21 cellular contexts compared by ENCODE assay signal in the genomic region with DNA sequence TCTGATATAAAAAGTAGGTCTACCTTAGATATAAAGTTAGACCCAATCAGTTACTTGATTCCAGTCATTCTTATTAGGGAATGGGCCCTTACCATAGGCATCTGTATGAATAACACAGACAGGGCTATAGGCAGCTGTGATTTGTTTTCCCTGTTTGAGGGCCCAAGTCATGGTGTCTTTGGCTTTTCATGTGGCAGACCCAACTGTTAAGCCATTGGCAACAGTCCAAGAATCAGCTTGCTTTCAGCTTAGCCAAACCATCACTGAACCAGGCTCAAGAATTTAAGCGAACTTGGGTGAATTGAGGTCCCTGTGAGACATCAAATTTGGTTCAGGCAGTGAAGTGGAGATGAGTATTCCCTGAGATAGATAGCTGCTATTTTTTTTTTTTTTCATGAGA.
"Had no signal": no experiment of that assay in that cellular context is flagged by ENCODE, and none has a peak within 500 bp of the region (broad histone marks: within the 10 kb centered on the region; RNA-seq: fewer than 3 reads in every experiment).

No MANE protein-coding gene starts in this region.

- DNase-seq: activated CD4-positive, alpha-beta T cell treated with anti-CD3 and anti-CD28 coated beads for 48 hours; activated CD4-positive, alpha-beta T cell treated with anti-CD3 and anti-CD28 coated beads, Interleukin-2, amount 50 U/mL, for 4 hours; activated CD4-positive, CD25-positive, alpha-beta regulatory T cell treated with anti-CD3 and anti-CD28 coated beads, Interleukin-2, amount 50 U/mL, for 72 hours; activated CD8-positive, alpha-beta memory T cell treated with anti-CD3 and anti-CD28 coated beads, Interleukin-2, amount 50 U/mL, for 48 hours; activated CD8-positive, alpha-beta T cell treated with anti-CD3 and anti-CD28 coated beads, Interleukin-2, amount 10 ng/mL, durations not matched to agents 7 days and 5 days; activated naive CD4-positive, alpha-beta T cell treated with anti-CD3 and anti-CD28 coated beads, Interleukin-2, amount 50 U/mL, for 16 hours; activated naive CD8-positive, alpha-beta T cell treated with anti-CD3 and anti-CD28 coated beads, Interleukin-2, amount 10 ng/mL, durations not matched to agents 7 days and 5 days; activated T-cell treated with anti-CD3 and anti-CD28 coated beads, Interleukin-2, amount 50 U/mL, for 1 hour; adrenal gland; anterior cingulate cortex; cerebellar nuclear complex; MG63; MV-4-11; NCI-H1092 treated with DMSO at 0.1 percent for 48 hours; NCI-H1436 treated with DMSO at 0.1 percent for 48 hours; NCI-H2029; NCI-H526 treated with DMSO at 0.1 percent for 48 hours; PC-3; SHP77 treated with DMSO at 0.1 percent for 48 hours; T-helper 17 cell; T-helper 9 cell had no signal
